Comparison of ENCODE assay signal across 29 cellular contexts in genomic region chr22:44627521-44628139, GRCh38.
DNase-seq lines count a peak whose midpoint lies in the region; ATAC-seq, FAIRE-seq and TF ChIP-seq lines count a peak whose summit lies in the region.
"Had no signal": no experiment of that assay in that cellular context is flagged by ENCODE, and none has a peak within 500 bp of the region (broad histone marks: within the 10 kb centered on the region; RNA-seq: fewer than 3 reads in every experiment).

No MANE protein-coding gene starts in this region.

- no peaks in the 10 kb centered on the region for H4K20me1 ChIP-seq in SK-N-SH (ENCODE audit: insufficient read depth)
- H4K20me1 ChIP-seq in neural progenitor cell (ENCODE audit: low read depth) = no peaks in the 10 kb centered on the region
- H4K20me1 ChIP-seq in HepG2 (ENCODE audit: insufficient read depth, low read length) = no peaks in the 10 kb centered on the region

- no peak overlapping the region for H3K4me2 ChIP-seq in SK-N-SH
- H3K4me2 ChIP-seq in neural progenitor cell = no peak overlapping the region
- H3K4me2 ChIP-seq in HepG2 (ENCODE audit: low read depth, low read length) = no peak overlapping the region
- H3K4me2 ChIP-seq: PC-9 had no signal

- no peaks in the 10 kb centered on the region for H3K9me3 ChIP-seq in SK-N-SH
- no peaks in the 10 kb centered on the region for H3K9me3 ChIP-seq in neural progenitor cell (ENCODE audit: low read depth)
- no peaks in the 10 kb centered on the region for H3K9me3 ChIP-seq in upper lobe of right lung
- H3K9me3 ChIP-seq in HepG2 (ENCODE audit: low read length) = no peaks in the 10 kb centered on the region

- in situ Hi-C loops in HepG2 (cut with HindIII; ENCODE audit: extremely low pct_ligation_motif_present, low pct_unique_long_range_greater_than_20kb) = loop anchor here (5.0 to 25.0 kb wide), 4 partner anchors 273 to 740 kb away; partner anchors contain the start of gene PNPLA5

- H3K27me3 ChIP-seq in SK-N-SH (ENCODE audit: insufficient read depth) (no peaks in the 10 kb centered on the region), neural progenitor cell (peaks cover 53% of the 10 kb centered on the region), upper lobe of right lung (no peaks in the 10 kb centered on the region), HepG2 (ENCODE audit: control insufficient read depth in 1 of 2, insufficient read depth in 2 of 2, low read length in 2 of 2) (peaks cover 0 to 24% of the 10 kb centered on the region in 2 experiments)

- peaks cover 19% of the 10 kb centered on the region for H3K4me1 Mint-ChIP-seq in neural progenitor cell
- H3K4me1 Mint-ChIP-seq in activated CD8-positive, alpha-beta memory T cell treated with anti-CD3 and anti-CD28 coated beads, Interleukin-2, amount 10 ng/mL, durations not matched to agents 7 days and 5 days = peaks cover 4% of the 10 kb centered on the region
- H3K4me1 Mint-ChIP-seq: B cell had no signal

- CTCF ChIA-PET in SK-N-SH (lab: Yijun Ruan, JAX) = interaction anchor here (0.6 to 8.3 kb wide), 25 partner anchors 11 to 722 kb away, joined by 3 to 126 read pairs (median 4); no protein-coding TSS in a partner anchor
- CTCF ChIA-PET in HepG2 (lab: Yijun Ruan, JAX; ENCODE audit: low intra/inter-chr PET ratio, low total read pairs) = interaction anchor here (2.8 kb wide), 1 partner anchor 634 kb away, joined by 27 read pairs; no protein-coding TSS in a partner anchor
- CTCF ChIA-PET in activated CD8-positive, alpha-beta memory T cell treated with anti-CD3 and anti-CD28 coated beads, Interleukin-2, amount 10 ng/mL, durations not matched to agents 7 days and 5 days (lab: Charles Lee) = interaction anchor here (1.3 to 4.6 kb wide), 10 partner anchors 8 to 634 kb away, joined by 4 to 52 read pairs (median 14); no protein-coding TSS in a partner anchor

- peaks cover 16% of the 10 kb centered on the region for H3K27me3 Mint-ChIP-seq in neural progenitor cell (ENCODE audit: insufficient read depth, low read depth)
- H3K27me3 Mint-ChIP-seq in activated CD8-positive, alpha-beta memory T cell treated with anti-CD3 and anti-CD28 coated beads, Interleukin-2, amount 10 ng/mL, durations not matched to agents 7 days and 5 days = peaks cover 3% of the 10 kb centered on the region

- no peak for ATAC-seq in SK-N-SH treated with all-trans-retinoic acid at 6 μM for 48 hours
- ATAC-seq in upper lobe of right lung = no peak
- no peak for ATAC-seq in HepG2
- no peak for ATAC-seq in activated CD8-positive, alpha-beta memory T cell treated with anti-CD3 and anti-CD28 coated beads, Interleukin-2, amount 10 ng/mL, durations not matched to agents 7 days and 5 days

- peak; percentile 25 for DNase-seq in SK-N-SH
- DNase-seq in RPMI8226 = peak; percentile 58
- no peak for DNase-seq in neural progenitor cell (ENCODE audit: low spot score)
- peak; percentile 51 for DNase-seq in upper lobe of right lung
- DNase-seq in HepG2 (ENCODE audit: low spot score) = no peak
- no peak for DNase-seq in activated CD8-positive, alpha-beta memory T cell treated with anti-CD3 and anti-CD28 coated beads, Interleukin-2, amount 10 ng/mL, durations not matched to agents 7 days and 5 days
- no peak for DNase-seq in DMS114 treated with DMSO at 0.1 percent for 48 hours (lab: John Stamatoyannopoulos, UW; ENCODE audit: unreplicated experiment)
- DNase-seq: CD8-positive, alpha-beta memory T cell; DMS 273 treated with DMSO at 0.1 percent for 48 hours; DMS79 treated with DMSO at 0.1 percent for 48 hours; GM23248; H9; IMR-90; KG1; MM.1S; NCI-H2029; NCI-H446 treated with DMSO at 0.1 percent for 48 hours; NCI-H526; NCI-H82; NK-92 treated with Interleukin-12 subunit alpha and Interleukin-12 subunit beta, amount 100 ng/mL, for 24 hours; PC-9; SHP77 had no signal

- TF ChIP-seq RAD21 in SK-N-SH (IDR thresholded peaks at IDR 0.05; ENCODE audit: low read length) (no peak), HepG2 (CRISPR knock-in tag; IDR thresholded peaks at IDR 0.05) (no peak)

- H3K4me1 ChIP-seq in SK-N-SH (ENCODE audit: control insufficient read depth in 1 of 2, insufficient read depth in 2 of 2, low read depth in 1 of 2, low read length in 1 of 2) (no peaks in the 10 kb centered on the region; a peak in 1 of 4 replicates), neural progenitor cell (peaks cover 12% of the 10 kb centered on the region), upper lobe of right lung (no peaks in the 10 kb centered on the region), HepG2 (ENCODE audit: insufficient read depth, low read length) (no peaks in the 10 kb centered on the region)

- BruUV-seq in HepG2 (replicated peaks; lab: Mats Ljungman, UMichigan) = no TSS peak

- no peak overlapping the region for H3K4me3 ChIP-seq in SK-N-SH (ENCODE audit: low read depth in 2 of 2, low read length in 1 of 2)
- no peak overlapping the region for H3K4me3 ChIP-seq in neural progenitor cell
- no peak overlapping the region for H3K4me3 ChIP-seq in upper lobe of right lung
- no peak overlapping the region for H3K4me3 ChIP-seq in HepG2 (replicated peaks in 1 of 3; ENCODE audit: insufficient read depth in 1 of 3, low read depth in 2 of 3, low read length in 3 of 3)
- H3K4me3 ChIP-seq: GM23248, PC-9 had no signal

- intact Hi-C loops in upper lobe of right lung (cut with DNase I) (loop anchor here (5.0 kb wide), 2 partner anchors 545 to 635 kb away; no protein-coding TSS in a partner anchor), HepG2 (cut with micrococcal nuclease; ENCODE audit: unreplicated experiment) (no loop called here)

- H3K36me3 ChIP-seq in SK-N-SH (replicated peaks in 1 of 2; ENCODE audit: control insufficient read depth in 1 of 2, insufficient read depth in 2 of 2, low read length in 1 of 2) (no peaks in the 10 kb centered on the region), neural progenitor cell (no peaks in the 10 kb centered on the region), upper lobe of right lung (no peaks in the 10 kb centered on the region), HepG2 (replicated peaks in 1 of 2; ENCODE audit: control insufficient read depth in 1 of 2, insufficient read depth in 2 of 2, low read length in 2 of 2) (no peaks in the 10 kb centered on the region)

- TF ChIP-seq CTCF in SK-N-SH (IDR thresholded peaks at IDR 0.05) (no peak), neural progenitor cell (IDR thresholded peaks at IDR 0.05) (no peak), upper lobe of right lung (IDR thresholded peaks at IDR 0.05) (no peak), HepG2 (CRISPR knock-in tag; IDR thresholded peaks at IDR 0.05) (no peak)

- H3K4me3 Mint-ChIP-seq in neural progenitor cell = no peak overlapping the region
- H3K4me3 Mint-ChIP-seq in activated CD8-positive, alpha-beta memory T cell treated with anti-CD3 and anti-CD28 coated beads, Interleukin-2, amount 10 ng/mL, durations not matched to agents 7 days and 5 days = no peak overlapping the region
- H3K4me3 Mint-ChIP-seq: B cell; CD8-positive, alpha-beta memory T cell; H9 had no signal

- TF ChIP-seq EP300 in SK-N-SH (IDR thresholded peaks at IDR 0.05; ENCODE audit: borderline replicate concordance in 1 of 2, low read depth in 1 of 2, low read length in 1 of 2) (no peak), HepG2 (IDR thresholded peaks at IDR 0.05; ENCODE audit: low read depth in 2 of 2, low read length in 2 of 2) (no peak), HepG2 (CRISPR knock-in tag; IDR thresholded peaks at IDR 0.05; ENCODE audit: borderline replicate concordance) (no peak)

- WGBS in SK-N-SH (ENCODE audit: low lambda C conversion rate) = 53% methylated on average over 12 of the region's 19 CpGs
- WGBS in HepG2 (ENCODE audit: low lambda C conversion rate) = 26% methylated on average over 15 of the region's 19 CpGs

- H3F3A ChIP-seq in SK-N-SH (replicated peaks; ENCODE audit: insufficient read depth) (no peaks in the 10 kb centered on the region), neural progenitor cell (ENCODE audit: low read depth) (no peaks in the 10 kb centered on the region)

- no peaks in the 10 kb centered on the region for H3K36me3 Mint-ChIP-seq in neural progenitor cell
- H3K36me3 Mint-ChIP-seq in activated CD8-positive, alpha-beta memory T cell treated with anti-CD3 and anti-CD28 coated beads, Interleukin-2, amount 10 ng/mL, durations not matched to agents 7 days and 5 days = no peaks in the 10 kb centered on the region

- no peaks in the 10 kb centered on the region for H3K9me2 ChIP-seq in SK-N-SH

- no peak overlapping the region for H2AFZ ChIP-seq in SK-N-SH (ENCODE audit: low read depth)
- H2AFZ ChIP-seq in neural progenitor cell (replicated peaks) = no peak overlapping the region
- no peak overlapping the region for H2AFZ ChIP-seq in HepG2 (ENCODE audit: low read length)
- H2AFZ ChIP-seq: GM23248, PC-9 had no signal

- POLR2A ChIA-PET in SK-N-SH (lab: Yijun Ruan, JAX) = interaction anchor here (0.5 kb wide), 1 partner anchor 636 kb away, joined by 4 read pairs; no protein-coding TSS in a partner anchor
- POLR2A ChIA-PET in HepG2 (lab: Yijun Ruan, JAX) = no interaction called here

- peaks cover 5% of the 10 kb centered on the region for H3K9me3 Mint-ChIP-seq in neural progenitor cell
- H3K9me3 Mint-ChIP-seq in activated CD8-positive, alpha-beta memory T cell treated with anti-CD3 and anti-CD28 coated beads, Interleukin-2, amount 10 ng/mL, durations not matched to agents 7 days and 5 days (ENCODE audit: low read depth) = peaks cover 3% of the 10 kb centered on the region
- H3K9me3 Mint-ChIP-seq: CD8-positive, alpha-beta memory T cell had no signal

- H3K27ac ChIP-seq in SK-N-SH (ENCODE audit: low read depth in 2 of 2, low read length in 1 of 2) (no peak overlapping the region), neural progenitor cell (no peak overlapping the region), upper lobe of right lung (no peak overlapping the region), HepG2 (ENCODE audit: extremely low read length, insufficient read depth, low read length) (no peak overlapping the region)
- H3K27ac ChIP-seq: 22Rv1, C4-2B, GM23248, PC-9, RWPE1 had no signal

- H3K9ac ChIP-seq in SK-N-SH (no peak overlapping the region), neural progenitor cell (no peak overlapping the region), HepG2 (ENCODE audit: insufficient read depth, low read depth, low read length) (no peak overlapping the region)
- H3K9ac ChIP-seq: GM23248 had no signal

- FAIRE-seq in HepG2 (lab: Jason Lieb, UNC) = no peak
- FAIRE-seq: GM12892, GM18507 had no signal

- H3K27ac Mint-ChIP-seq in neural progenitor cell = peak overlapping the region; percentile 71
- H3K27ac Mint-ChIP-seq in activated CD8-positive, alpha-beta memory T cell treated with anti-CD3 and anti-CD28 coated beads, Interleukin-2, amount 10 ng/mL, durations not matched to agents 7 days and 5 days = no peak overlapping the region
- H3K27ac Mint-ChIP-seq: B cell had no signal

- TF ChIP-seq POLR2A in HepG2 (IDR thresholded peaks at IDR 0.05; ENCODE audit: insufficient read depth in 1 of 2, low read depth in 2 of 2, low read length in 2 of 2) = no peak

- H3K79me2 ChIP-seq in SK-N-SH (ENCODE audit: insufficient read depth) (no peaks in the 10 kb centered on the region), neural progenitor cell (ENCODE audit: low read depth) (no peaks in the 10 kb centered on the region), HepG2 (ENCODE audit: insufficient read depth, low read length) (no peaks in the 10 kb centered on the region)

TF ChIP-seq in SK-N-SH, 30 proteins besides CTCF, POLR2A, EP300 and RAD21 (continues in another document):
- TF ChIP-seq POLR2AphosphoS5 (IDR thresholded peaks at IDR 0.05; ENCODE audit: low read depth, low read length) = no peak

TF ChIP-seq in SK-N-SH treated with all-trans-retinoic acid at 6 μM for 48 hours, 23 proteins besides CTCF, POLR2A, EP300 and RAD21 (continues in another document):
- no peak for TF ChIP-seq GLIS3 (CRISPR knock-in tag; IDR thresholded peaks at IDR 0.05)

Comparison
In these comparisons a context has a peak if more than half of its experiments do, and no peak if none do; other contexts are left out.
1. DNase-seq: peak in SK-N-SH (single experiment), RPMI8226 (single experiment) and upper lobe of right lung (single experiment); none in neural progenitor cell (single experiment), HepG2 (single experiment), activated CD8-positive, alpha-beta memory T cell treated with anti-CD3 and anti-CD28 coated beads, Interleukin-2, amount 10 ng/mL, durations not matched to agents 7 days and 5 days (single experiment) and DMS114 treated with DMSO at 0.1 percent for 48 hours (single experiment).